In the genomic region with DNA sequence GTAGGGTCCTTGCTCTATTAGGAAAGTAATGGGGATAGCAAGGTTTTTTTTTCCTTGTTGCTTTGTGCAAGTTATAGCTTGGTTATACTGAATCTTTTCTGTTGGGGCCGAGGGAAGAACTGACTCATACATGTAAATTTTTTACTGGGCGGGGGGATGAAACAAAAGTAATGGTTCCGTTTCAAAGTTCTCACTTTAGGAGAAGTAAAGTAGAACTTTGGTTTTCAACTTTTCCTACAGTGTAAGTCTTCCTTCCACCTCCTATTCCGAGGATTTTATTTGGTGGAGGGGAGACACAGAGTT, we compare ENCODE assay signal across 8 cellular contexts. TPM values are rescaled to one million over a fixed set of nuclear protein-coding genes. Genes with fewer than 3 reads are reported as not detected.
DNase-seq lines count a peak whose midpoint lies in the region; ATAC-seq, FAIRE-seq and TF ChIP-seq lines count a peak whose summit lies in the region.

No MANE protein-coding gene starts in this region.

- no CpG with 5 or more reads among the region's 4 CpGs for WGBS in trophoblast cell (ENCODE audit: extremely low coverage, insufficient coverage, insufficient read length)

- no peak overlapping the region for H4K12ac ChIP-seq in trophoblast cell (ENCODE audit: low read depth, low read length)

- peaks cover 0 to 3% of the 10 kb centered on the region in 2 experiments for H3K4me1 ChIP-seq in trophoblast cell (ENCODE audit: control insufficient read depth in 1 of 2, insufficient read depth in 2 of 2, low read length in 2 of 2)

- no peak for FAIRE-seq in HTR-8/SVneo (lab: Jason Lieb, UNC)

- H3K27me3 ChIP-seq in trophoblast cell (ENCODE audit: insufficient read depth, low read length): no peaks in the 10 kb centered on the region

- no peak overlapping the region for H2AK5ac ChIP-seq in trophoblast cell (ENCODE audit: low read length)

- no peak for TF ChIP-seq CTCF in WI38 (IDR thresholded peaks at IDR 0.05; ENCODE audit: low read depth, low read length)

- H4K91ac ChIP-seq in trophoblast cell (ENCODE audit: low read depth, low read length): no peak overlapping the region

- peak; percentile 4 for ATAC-seq in HG03060 (IDR thresholded peaks at IDR 0.05; ENCODE audit: low read depth, unreplicated experiment)

- no peak overlapping the region for H2BK120ac ChIP-seq in trophoblast cell (ENCODE audit: insufficient read depth, low read length, poor library complexity)

- H3K79me1 ChIP-seq in trophoblast cell (ENCODE audit: low read length): peaks cover 8% of the 10 kb centered on the region

- peaks cover 9% of the 10 kb centered on the region for H3K79me2 ChIP-seq in trophoblast cell (ENCODE audit: control insufficient read depth, insufficient read depth, low read length, poor library complexity)

- H3K4me3 ChIP-seq in GM08714 (ENCODE audit: low read length): peak overlapping the region; percentile 80
- H3K4me3 ChIP-seq in WI38 (ENCODE audit: low read depth, low read length): peak overlapping the region; percentile 87
- no peak overlapping the region for H3K4me3 ChIP-seq in trophoblast cell (ENCODE audit: low read depth, low read length)

- no peak overlapping the region for H2AFZ ChIP-seq in trophoblast cell (ENCODE audit: insufficient read depth, low read length, poor library complexity)

- no peaks in the 10 kb centered on the region for H3K9me3 ChIP-seq in trophoblast cell (ENCODE audit: insufficient read depth, low read depth, low read length)

- H2BK12ac ChIP-seq in trophoblast cell (ENCODE audit: low read length): no peak overlapping the region

- no peak overlapping the region for H3K14ac ChIP-seq in trophoblast cell (ENCODE audit: low read length)

- H4K8ac ChIP-seq in trophoblast cell (ENCODE audit: low read depth, low read length): no peak overlapping the region

- H2BK5ac ChIP-seq in trophoblast cell (ENCODE audit: low read depth, low read length, poor library complexity): no peak overlapping the region

- no peak overlapping the region for H3K9ac ChIP-seq in trophoblast cell (ENCODE audit: low read length)

- peak overlapping the region; percentile 84 for H3K4me2 ChIP-seq in trophoblast cell (ENCODE audit: low read length)

- TF ChIP-seq POLR2A in erythroblast (IDR thresholded peaks at IDR 0.05; ENCODE audit: low read length): no peak

- no peak overlapping the region for H3K23ac ChIP-seq in trophoblast cell (ENCODE audit: low read length)

- peak overlapping the region; percentile 58 for H3K4ac ChIP-seq in trophoblast cell (ENCODE audit: low read depth, low read length)

- H3K18ac ChIP-seq in trophoblast cell (ENCODE audit: low read length): no peak overlapping the region

- H3K36me3 ChIP-seq in trophoblast cell (ENCODE audit: control insufficient read depth in 1 of 2, insufficient read depth in 2 of 2, low read length in 2 of 2): peaks cover 0 to 2% of the 10 kb centered on the region in 2 experiments

- H3K27ac ChIP-seq in trophoblast cell (ENCODE audit: low read depth, low read length): no peak overlapping the region

- peak; percentile 59 to 74 for DNase-seq in erythroblast (lab: John Stamatoyannopoulos, UW)
- DNase-seq in trophoblast cell: peak in 1 of 2 donors; percentile 48
- DNase-seq in putamen (ENCODE audit: low spot score): no peak
- no peak for DNase-seq in HTR-8/SVneo (ENCODE audit: insufficient read length, low spot score)
- DNase-seq in T1000 (lab: John Stamatoyannopoulos, UW): no peak

RNA-seq across cellular contexts. Expression of a gene that starts 1.1 kb away (rescaled TPM):
- polyA plus RNA-seq in trophoblast cell (2013): 21.9 and 23.3 TPM in 2 replicates

Comparison
In these comparisons a context has a peak if more than half of its experiments do, and no peak if none do; other contexts are left out.
1. DNase-seq: peak in erythroblast (2 of 2); none in putamen (single experiment), HTR-8/SVneo (single experiment) and T1000 (single experiment).